24 cellular contexts compared by ENCODE assay signal in the genomic region with DNA sequence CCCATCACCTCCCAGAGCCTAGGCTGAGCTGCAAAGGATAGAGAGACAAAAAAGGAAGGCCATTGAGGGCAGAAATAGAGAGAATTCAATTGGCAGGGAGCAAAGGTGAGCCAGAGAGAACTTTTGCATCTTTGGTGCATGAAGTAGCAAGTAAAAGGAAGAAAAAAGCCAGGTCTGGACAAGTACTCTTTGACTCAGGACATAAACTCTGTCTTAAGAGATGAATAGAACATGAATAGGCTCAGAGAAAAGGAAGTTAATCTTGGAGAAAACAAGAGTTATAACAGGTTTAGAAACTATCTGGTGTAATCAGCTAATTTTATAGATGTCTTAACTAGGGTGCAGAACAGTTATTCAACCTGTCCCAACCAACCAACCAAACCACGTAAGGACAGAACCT.
DNase-seq lines count a peak whose midpoint lies in the region; ATAC-seq, FAIRE-seq and TF ChIP-seq lines count a peak whose summit lies in the region.
"Had no signal": no experiment of that assay in that cellular context is flagged by ENCODE, and none has a peak within 500 bp of the region (broad histone marks: within the 10 kb centered on the region; RNA-seq: fewer than 3 reads in every experiment).

No MANE protein-coding gene starts in this region.

- H3K27ac ChIP-seq in GM23338 (ENCODE audit: low read depth) (no peak overlapping the region), Karpas-422 (ENCODE audit: low read length) (no peak overlapping the region), foreskin keratinocyte (no peak overlapping the region), testis (no peak overlapping the region)
- H3K27ac ChIP-seq: 22Rv1; A549; BLaER1 treated with 17β-estradiol and CSF1 and Interleukin-3, amounts not matched to agents 10 nM and 100 nM; C4-2B had no signal

- no peaks in the 10 kb centered on the region for H3K27me3 Mint-ChIP-seq in GM23338 (ENCODE audit: insufficient read depth, low read depth, poor library complexity)
- H3K27me3 Mint-ChIP-seq: B cell; CD4-positive, alpha-beta T cell had no signal

- H3F3A ChIP-seq in GM23338 (replicated peaks; ENCODE audit: low read depth), result no peaks in the 10 kb centered on the region

- no peak for FAIRE-seq in bronchial epithelial cell (lab: Jason Lieb, UNC)
- FAIRE-seq: A549, D721Med, G401.6, GM12891, GM19239 had no signal

- no peak overlapping the region for H3K4me2 ChIP-seq in GM23338
- H3K4me2 ChIP-seq in Karpas-422 (ENCODE audit: low read depth, low read length, poor library complexity, severe bottlenecking), result no peak overlapping the region
- H3K4me2 ChIP-seq: A549; BLaER1 treated with 17β-estradiol and CSF1 and Interleukin-3, amounts not matched to agents 10 nM and 100 nM had no signal

- H3K36me3 ChIP-seq in GM23338 (ENCODE audit: insufficient read depth), result no peaks in the 10 kb centered on the region
- no peaks in the 10 kb centered on the region for H3K36me3 ChIP-seq in Karpas-422 (ENCODE audit: insufficient read depth, low read length)
- no peaks in the 10 kb centered on the region for H3K36me3 ChIP-seq in bronchial epithelial cell (ENCODE audit: control insufficient read depth, insufficient read depth, low read length)
- no peaks in the 10 kb centered on the region for H3K36me3 ChIP-seq in testis (ENCODE audit: low read depth, missing control alignments)
- H3K36me3 ChIP-seq: BLaER1 treated with 17β-estradiol and CSF1 and Interleukin-3, amounts not matched to agents 10 nM and 100 nM had no signal

- no peak overlapping the region for H3K27ac Mint-ChIP-seq in GM23338
- H3K27ac Mint-ChIP-seq: B cell; CD4-positive, alpha-beta T cell; CD8-positive, alpha-beta T cell had no signal

- H2AFZ ChIP-seq in GM23338, result no peak overlapping the region
- H2AFZ ChIP-seq in Karpas-422 (ENCODE audit: low read length), result peak overlapping the region; percentile 48; the same call in 1 of the 2 replicates

- DNase-seq in GM23338 (ENCODE audit: low spot score) (peak; percentile 22), Karpas-422 (no peak), bronchial epithelial cell (ENCODE audit: low read depth) (peak; percentile 78), foreskin keratinocyte (peak; percentile 88 to 90), testis (no peak), ecto neural progenitor cell (ENCODE audit: low spot score) (no peak), left ventricle myocardium superior (no peak)
- DNase-seq: AML-193; Caco-2; Calu3; CD4-positive, alpha-beta T cell; CD8-positive, alpha-beta T cell; DMS79 treated with DMSO at 0.1 percent for 48 hours; GF-D8 had no signal

- no peaks in the 10 kb centered on the region for H3K27me3 ChIP-seq in GM23338 (ENCODE audit: insufficient read depth)
- no peaks in the 10 kb centered on the region; the same call in 1 of the 2 replicates for H3K27me3 ChIP-seq in Karpas-422 (ENCODE audit: low read length)
- no peaks in the 10 kb centered on the region for H3K27me3 ChIP-seq in bronchial epithelial cell (ENCODE audit: control insufficient read depth, insufficient read depth, low read length)
- no peaks in the 10 kb centered on the region for H3K27me3 ChIP-seq in foreskin keratinocyte
- H3K27me3 ChIP-seq in testis, result no peaks in the 10 kb centered on the region
- H3K27me3 ChIP-seq: BLaER1 treated with 17β-estradiol and CSF1 and Interleukin-3, amounts not matched to agents 10 nM and 100 nM had no signal

- H3K79me2 ChIP-seq in GM23338 (replicated peaks; ENCODE audit: insufficient read depth) (no peaks in the 10 kb centered on the region), Karpas-422 (ENCODE audit: low read length) (no peaks in the 10 kb centered on the region)

- ATAC-seq in GM23338 (no peak), foreskin keratinocyte (peak; percentile 75), HG02610 (IDR thresholded peaks at IDR 0.05; ENCODE audit: unreplicated experiment) (no peak), left ventricle myocardium superior (no peak)
- ATAC-seq: A549; CD8-positive, alpha-beta T cell had no signal

- no peak for TF ChIP-seq CTCF in GM23338 (conservative IDR thresholded peaks at IDR 0.05; ENCODE audit: low read depth in 2 of 2)
- TF ChIP-seq CTCF in bronchial epithelial cell (IDR thresholded peaks at IDR 0.05; ENCODE audit: insufficient read depth, low read length, severe bottlenecking), result no peak
- TF ChIP-seq CTCF in foreskin keratinocyte (conservative IDR thresholded peaks at IDR 0.05), result no peak
- no peak for TF ChIP-seq CTCF in testis (IDR thresholded peaks at IDR 0.05)

- H3K4me1 Mint-ChIP-seq in GM23338, result no peaks in the 10 kb centered on the region
- H3K4me1 Mint-ChIP-seq: B cell had no signal

- no peak overlapping the region for H3K9ac ChIP-seq in Karpas-422 (ENCODE audit: low read length)
- H3K9ac ChIP-seq: BLaER1 treated with 17β-estradiol and CSF1 and Interleukin-3, amounts not matched to agents 10 nM and 100 nM had no signal

- H3K4me1 ChIP-seq in GM23338 (ENCODE audit: insufficient read depth) (no peaks in the 10 kb centered on the region), Karpas-422 (ENCODE audit: low read length) (peaks cover 7% of the 10 kb centered on the region), foreskin keratinocyte (peaks cover 14% of the 10 kb centered on the region), testis (no peaks in the 10 kb centered on the region)
- H3K4me1 ChIP-seq: A549; BLaER1 treated with 17β-estradiol and CSF1 and Interleukin-3, amounts not matched to agents 10 nM and 100 nM; Caco-2 had no signal

- 83 to 96% methylated on average over 1 of the region's 1 CpG for WGBS in testis, 2 donors

- H3K9me3 ChIP-seq in Karpas-422 (ENCODE audit: low read length) (no peaks in the 10 kb centered on the region), testis (no peaks in the 10 kb centered on the region)
- H3K9me3 ChIP-seq: A549, Caco-2 had no signal

- H3K4me3 ChIP-seq in GM23338 (no peak overlapping the region), Karpas-422 (ENCODE audit: low read length) (no peak overlapping the region), bronchial epithelial cell (ENCODE audit: low read depth, low read length) (no peak overlapping the region), testis (no peak overlapping the region)
- H3K4me3 ChIP-seq: A549; BLaER1 treated with 17β-estradiol and CSF1 and Interleukin-3, amounts not matched to agents 10 nM and 100 nM had no signal

- TF ChIP-seq POLR2A in testis (IDR thresholded peaks at IDR 0.05), result no peak

- peaks cover 37% of the 10 kb centered on the region for H3K9me3 Mint-ChIP-seq in GM23338

- H3K36me3 Mint-ChIP-seq in GM23338 (ENCODE audit: low read depth), result peaks cover 27% of the 10 kb centered on the region
- H3K36me3 Mint-ChIP-seq: CD8-positive, alpha-beta T cell had no signal

- H3K9me2 ChIP-seq in GM23338 (ENCODE audit: insufficient read depth) (peaks cover 13% of the 10 kb centered on the region), Karpas-422 (replicated peaks; ENCODE audit: insufficient read depth, low read length) (no peaks in the 10 kb centered on the region)

- H4K20me1 ChIP-seq in GM23338 (replicated peaks; ENCODE audit: insufficient read depth) (no peaks in the 10 kb centered on the region), Karpas-422 (ENCODE audit: insufficient read depth, low read depth, low read length) (no peaks in the 10 kb centered on the region)
- H4K20me1 ChIP-seq: BLaER1 treated with 17β-estradiol and CSF1 and Interleukin-3, amounts not matched to agents 10 nM and 100 nM had no signal

- no peak overlapping the region for H3K4me3 Mint-ChIP-seq in GM23338
- H3K4me3 Mint-ChIP-seq: B cell; CD4-positive, alpha-beta T cell; CD8-positive, alpha-beta T cell had no signal

- intact Hi-C loops in testis (cut with DNase I; ENCODE audit: low total_unique reads) (no loop called here), left ventricle myocardium superior (cut with micrococcal nuclease) (no loop called here)

TF ChIP-seq in GM23338, 12 proteins besides CTCF, POLR2A, EP300 and RAD21:
- TF ChIP-seq EZH2 (IDR thresholded peaks at IDR 0.05; ENCODE audit: low read depth, unreplicated experiment) (no peak), NANOG (IDR thresholded peaks at IDR 0.05; ENCODE audit: borderline replicate concordance) (no peak), ZNF331 (CRISPR knock-in tag; IDR thresholded peaks at IDR 0.05; ENCODE audit: low read depth) (no peak)
- TF ChIP-seq, protein P1, sequence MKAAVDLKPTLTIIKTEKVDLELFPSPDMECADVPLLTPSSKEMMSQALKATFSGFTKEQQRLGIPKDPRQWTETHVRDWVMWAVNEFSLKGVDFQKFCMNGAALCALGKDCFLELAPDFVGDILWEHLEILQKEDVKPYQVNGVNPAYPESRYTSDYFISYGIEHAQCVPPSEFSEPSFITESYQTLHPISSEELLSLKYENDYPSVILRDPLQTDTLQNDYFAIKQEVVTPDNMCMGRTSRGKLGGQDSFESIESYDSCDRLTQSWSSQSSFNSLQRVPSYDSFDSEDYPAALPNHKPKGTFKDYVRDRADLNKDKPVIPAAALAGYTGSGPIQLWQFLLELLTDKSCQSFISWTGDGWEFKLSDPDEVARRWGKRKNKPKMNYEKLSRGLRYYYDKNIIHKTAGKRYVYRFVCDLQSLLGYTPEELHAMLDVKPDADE (IDR thresholded peaks at IDR 0.05), result no peak

Comparison
In these comparisons a context has a peak if more than half of its experiments do, and no peak if none do; other contexts are left out.
1. DNase-seq: peak in GM23338 (single experiment), bronchial epithelial cell (single experiment) and foreskin keratinocyte (2 of 2); none in Karpas-422 (single experiment), testis (single experiment), ecto neural progenitor cell (single experiment) and left ventricle myocardium superior (single experiment).